ENCODE assay signal across 8 cellular contexts in the genomic region with DNA sequence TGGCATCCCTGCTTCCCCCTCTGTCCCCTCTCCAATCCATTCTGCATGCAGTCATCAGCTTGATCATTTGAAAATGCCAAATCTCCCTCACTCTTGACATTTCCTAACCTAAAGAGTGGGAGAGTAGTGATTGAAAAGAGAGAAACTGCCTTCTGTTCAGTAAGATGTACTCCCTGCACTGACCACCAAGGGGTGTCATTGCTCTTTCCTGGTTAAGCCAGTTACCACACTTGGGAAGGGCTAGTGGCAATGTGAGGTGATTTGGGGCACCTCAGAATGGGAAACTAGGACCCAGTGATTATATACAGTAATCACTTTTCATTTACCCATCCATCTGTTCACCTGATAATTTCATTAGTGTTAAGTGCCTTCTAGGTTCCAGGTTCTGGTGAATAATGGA. TPM values are rescaled to one million over a fixed set of nuclear protein-coding genes. Genes with fewer than 3 reads are reported as not detected.
A peak's percentile ranks its signal among the peaks of the same experiment; 100 is the strongest.
DNase-seq lines count a peak whose midpoint lies in the region; ATAC-seq and TF ChIP-seq lines count a peak whose summit lies in the region.

No MANE protein-coding gene starts in this region.

- H3K36me3 Mint-ChIP-seq in activated B cell treated with CpG ODN at 0.5 μM for 24 hours (ENCODE audit: low read depth), result peaks cover 80% of the 10 kb centered on the region

- no peak overlapping the region for H3K27ac Mint-ChIP-seq in activated B cell treated with CpG ODN at 0.5 μM for 24 hours

- no peak overlapping the region for H3K4me3 Mint-ChIP-seq in activated B cell treated with CpG ODN at 0.5 μM for 24 hours

- ATAC-seq in Right ventricle myocardium superior (ENCODE audit: poor library complexity) (peak; percentile 73), Right ventricle myocardium inferior (no peak), activated B cell treated with CpG ODN at 0.5 μM for 24 hours (ENCODE audit: low read depth) (peak; percentile 71), foreskin keratinocyte (peak; percentile 38)

- H3K27me3 Mint-ChIP-seq in activated B cell treated with CpG ODN at 0.5 μM for 24 hours, result no peaks in the 10 kb centered on the region

- intact Hi-C loops in Right ventricle myocardium superior (cut with DNase I), result loop anchor here (5.0 kb wide), 1 partner anchor 294 kb away; no protein-coding TSS in a partner anchor
- intact Hi-C loops in Right ventricle myocardium inferior (cut with DNase I), result loop anchor here (2.0 kb wide), 1 partner anchor 295 kb away; no protein-coding TSS in a partner anchor
- intact Hi-C loops in activated B cell treated with CpG ODN at 0.5 μM for 24 hours (cut with micrococcal nuclease), result loop anchor here (1.0 to 5.0 kb wide), 3 partner anchors 135 to 449 kb away; no protein-coding TSS in a partner anchor

- H3K4me1 Mint-ChIP-seq in activated B cell treated with CpG ODN at 0.5 μM for 24 hours, result peaks cover 4% of the 10 kb centered on the region

- no peak overlapping the region for H3K27ac ChIP-seq in foreskin keratinocyte

- no peaks in the 10 kb centered on the region for H3K27me3 ChIP-seq in foreskin keratinocyte

- no peaks in the 10 kb centered on the region for H3K9me3 Mint-ChIP-seq in activated B cell treated with CpG ODN at 0.5 μM for 24 hours

- no peak for TF ChIP-seq CTCF in activated B cell treated with CpG ODN at 0.5 μM for 24 hours (IDR thresholded peaks at IDR 0.05)
- peak; percentile 77 for TF ChIP-seq CTCF in foreskin keratinocyte (conservative IDR thresholded peaks at IDR 0.05)

- no peaks in the 10 kb centered on the region for H3K4me1 ChIP-seq in foreskin keratinocyte

- POLR2A ChIA-PET in activated B cell treated with CpG ODN at 0.5 μM for 24 hours (lab: Charles Lee), result interaction anchor here (0.8 to 2.4 kb wide), 2 partner anchors 11 to 296 kb away, joined by 4 to 8 read pairs; partner anchors contain the start of genes C1orf50 and P3H1

- no peak for DNase-seq in Right ventricle myocardium superior
- no peak for DNase-seq in Right ventricle myocardium inferior (ENCODE audit: missing footprints)
- DNase-seq in NAMALWA (ENCODE audit: low spot score), result peak; percentile 60
- DNase-seq in activated B cell treated with CpG ODN at 0.5 μM for 24 hours, result no peak
- DNase-seq in foreskin keratinocyte, result peak in 1 of 2 donors; percentile 17
- peak; percentile 27 for DNase-seq in retina
- no peak for DNase-seq in UCSD-AML1 (lab: John Stamatoyannopoulos, UW; ENCODE audit: unreplicated experiment)
- no peak for DNase-seq in NCI-H1436 treated with DMSO at 0.1 percent for 48 hours (lab: John Stamatoyannopoulos, UW)

- CTCF ChIA-PET in activated B cell treated with CpG ODN at 0.5 μM for 24 hours (lab: Charles Lee), result interaction anchor here (0.7 to 3.7 kb wide), 9 partner anchors 9 to 297 kb away, joined by 3 to 52 read pairs (median 4); partner anchors contain the start of gene ZNF691

RNA-seq across cellular contexts. Expression of gene TMEM269, which starts 6.9 kb away (rescaled TPM):
- not detected for total RNA-seq in Right ventricle myocardium superior
- not detected for total RNA-seq in Right ventricle myocardium inferior
- total RNA-seq in activated B cell treated with CpG ODN at 0.5 μM for 24 hours, result 0.20 and 0.31 TPM in 2 replicates
- not detected in 2 replicates for total RNA-seq in foreskin keratinocyte
- polyA plus RNA-seq in foreskin keratinocyte, result 0.02 TPM in 1 of 2 replicates, not detected in the other

RNA-seq across cellular contexts. Expression of gene C1orf50, which starts 10.8 kb away (rescaled TPM):
- total RNA-seq in Right ventricle myocardium superior, result 7.6 TPM
- total RNA-seq in Right ventricle myocardium inferior, result 8.7 TPM
- 10.6 and 13.1 TPM in 2 replicates for total RNA-seq in activated B cell treated with CpG ODN at 0.5 μM for 24 hours
- 4.2 and 4.5 TPM in 2 replicates for total RNA-seq in foreskin keratinocyte
- 7.8 and 8.5 TPM in 2 replicates for polyA plus RNA-seq in foreskin keratinocyte

RNA-seq across cellular contexts. Expression of gene P3H1, which starts 11.0 kb away (rescaled TPM):
- total RNA-seq in Right ventricle myocardium superior, result 6.7 TPM
- total RNA-seq in Right ventricle myocardium inferior, result 9.3 TPM
- 27.1 and 30.4 TPM in 2 replicates for total RNA-seq in activated B cell treated with CpG ODN at 0.5 μM for 24 hours
- 30.4 and 36.1 TPM in 2 replicates for total RNA-seq in foreskin keratinocyte
- polyA plus RNA-seq in foreskin keratinocyte, result 29.6 and 34.4 TPM in 2 replicates

RNA-seq across cellular contexts. Expression of gene CLDN19, which starts 37.8 kb away (rescaled TPM):
- total RNA-seq in Right ventricle myocardium superior (not detected), Right ventricle myocardium inferior (not detected), activated B cell treated with CpG ODN at 0.5 μM for 24 hours (not detected in 2 replicates), foreskin keratinocyte (not detected in 2 replicates)
- polyA plus RNA-seq in foreskin keratinocyte, result not detected in 2 replicates

RNA-seq across cellular contexts. Expression of gene ERMAP, which starts 39.1 kb away (rescaled TPM):
- total RNA-seq in Right ventricle myocardium superior (3.6 TPM), Right ventricle myocardium inferior (2.7 TPM), activated B cell treated with CpG ODN at 0.5 μM for 24 hours (7.1 and 10.7 TPM in 2 replicates), foreskin keratinocyte (4.4 and 4.7 TPM in 2 replicates)
- polyA plus RNA-seq in foreskin keratinocyte, result 1.8 TPM in 2 replicates

Comparison
In these comparisons a context has a peak if more than half of its experiments do, and no peak if none do; other contexts are left out.
1. DNase-seq: peak in NAMALWA (single experiment) and retina (single experiment); none in Right ventricle myocardium superior (single experiment), Right ventricle myocardium inferior (single experiment), activated B cell treated with CpG ODN at 0.5 μM for 24 hours (single experiment), UCSD-AML1 (single experiment) and NCI-H1436 treated with DMSO at 0.1 percent for 48 hours (single experiment).